In the genomic region with DNA sequence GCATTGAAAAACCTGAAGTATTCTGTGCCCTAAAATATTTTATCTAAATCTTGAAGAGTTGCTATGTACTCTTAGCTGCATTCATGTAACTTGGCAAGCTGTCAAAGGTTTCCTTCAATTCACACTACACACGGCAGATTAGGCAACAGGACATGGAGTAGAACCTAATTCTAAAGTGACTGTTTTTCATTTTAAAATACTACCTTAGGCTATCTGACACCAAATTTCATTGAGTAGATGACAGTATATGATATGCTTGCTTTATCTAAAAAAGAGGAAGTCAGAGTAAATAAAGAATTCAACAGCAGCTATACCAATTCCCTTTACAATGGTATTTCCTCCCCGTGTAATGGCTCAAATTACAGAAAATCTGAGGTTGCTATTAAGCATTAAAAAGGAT, we compare ENCODE assay signal across 1 cellular context.
TF ChIP-seq lines count a peak whose summit lies in the region.

No MANE protein-coding gene starts in this region.

TF ChIP-seq in HEK293, 187 proteins besides CTCF, POLR2A, EP300 and RAD21:
- peak; percentile 95 for TF ChIP-seq ZNF18 (tag by site-specific recombination; IDR thresholded peaks at IDR 0.05)
- TF ChIP-seq, protein P1, sequence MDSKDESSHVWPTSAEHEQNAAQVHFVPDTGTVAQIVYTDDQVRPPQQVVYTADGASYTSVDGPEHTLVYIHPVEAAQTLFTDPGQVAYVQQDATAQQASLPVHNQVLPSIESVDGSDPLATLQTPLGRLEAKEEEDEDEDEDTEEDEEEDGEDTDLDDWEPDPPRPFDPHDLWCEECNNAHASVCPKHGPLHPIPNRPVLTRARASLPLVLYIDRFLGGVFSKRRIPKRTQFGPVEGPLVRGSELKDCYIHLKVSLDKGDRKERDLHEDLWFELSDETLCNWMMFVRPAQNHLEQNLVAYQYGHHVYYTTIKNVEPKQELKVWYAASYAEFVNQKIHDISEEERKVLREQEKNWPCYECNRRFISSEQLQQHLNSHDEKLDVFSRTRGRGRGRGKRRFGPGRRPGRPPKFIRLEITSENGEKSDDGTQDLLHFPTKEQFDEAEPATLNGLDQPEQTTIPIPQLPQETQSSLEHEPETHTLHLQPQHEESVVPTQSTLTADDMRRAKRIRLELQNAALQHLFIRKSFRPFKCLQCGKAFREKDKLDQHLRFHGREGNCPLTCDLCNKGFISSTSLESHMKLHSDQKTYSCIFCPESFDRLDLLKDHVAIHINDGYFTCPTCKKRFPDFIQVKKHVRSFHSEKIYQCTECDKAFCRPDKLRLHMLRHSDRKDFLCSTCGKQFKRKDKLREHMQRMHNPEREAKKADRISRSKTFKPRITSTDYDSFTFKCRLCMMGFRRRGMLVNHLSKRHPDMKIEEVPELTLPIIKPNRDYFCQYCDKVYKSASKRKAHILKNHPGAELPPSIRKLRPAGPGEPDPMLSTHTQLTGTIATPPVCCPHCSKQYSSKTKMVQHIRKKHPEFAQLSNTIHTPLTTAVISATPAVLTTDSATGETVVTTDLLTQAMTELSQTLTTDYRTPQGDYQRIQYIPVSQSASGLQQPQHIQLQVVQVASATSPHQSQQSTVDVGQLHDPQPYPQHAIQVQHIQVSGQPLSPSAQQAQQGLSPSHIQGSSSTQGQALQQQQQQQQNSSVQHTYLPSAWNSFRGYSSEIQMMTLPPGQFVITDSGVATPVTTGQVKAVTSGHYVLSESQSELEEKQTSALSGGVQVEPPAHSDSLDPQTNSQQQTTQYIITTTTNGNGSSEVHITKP (tag by site-specific recombination; IDR thresholded peaks at IDR 0.05) = peak; percentile 87
- no peak for TF ChIP-seq ZNF501 (tag by site-specific recombination; IDR thresholded peaks at IDR 0.05)
- TF ChIP-seq, protein P2, sequence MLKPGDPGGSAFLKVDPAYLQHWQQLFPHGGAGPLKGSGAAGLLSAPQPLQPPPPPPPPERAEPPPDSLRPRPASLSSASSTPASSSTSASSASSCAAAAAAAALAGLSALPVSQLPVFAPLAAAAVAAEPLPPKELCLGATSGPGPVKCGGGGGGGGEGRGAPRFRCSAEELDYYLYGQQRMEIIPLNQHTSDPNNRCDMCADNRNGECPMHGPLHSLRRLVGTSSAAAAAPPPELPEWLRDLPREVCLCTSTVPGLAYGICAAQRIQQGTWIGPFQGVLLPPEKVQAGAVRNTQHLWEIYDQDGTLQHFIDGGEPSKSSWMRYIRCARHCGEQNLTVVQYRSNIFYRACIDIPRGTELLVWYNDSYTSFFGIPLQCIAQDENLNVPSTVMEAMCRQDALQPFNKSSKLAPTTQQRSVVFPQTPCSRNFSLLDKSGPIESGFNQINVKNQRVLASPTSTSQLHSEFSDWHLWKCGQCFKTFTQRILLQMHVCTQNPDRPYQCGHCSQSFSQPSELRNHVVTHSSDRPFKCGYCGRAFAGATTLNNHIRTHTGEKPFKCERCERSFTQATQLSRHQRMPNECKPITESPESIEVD (tag by site-specific recombination; IDR thresholded peaks at IDR 0.05) = peak; percentile 57
